In the genomic region with DNA sequence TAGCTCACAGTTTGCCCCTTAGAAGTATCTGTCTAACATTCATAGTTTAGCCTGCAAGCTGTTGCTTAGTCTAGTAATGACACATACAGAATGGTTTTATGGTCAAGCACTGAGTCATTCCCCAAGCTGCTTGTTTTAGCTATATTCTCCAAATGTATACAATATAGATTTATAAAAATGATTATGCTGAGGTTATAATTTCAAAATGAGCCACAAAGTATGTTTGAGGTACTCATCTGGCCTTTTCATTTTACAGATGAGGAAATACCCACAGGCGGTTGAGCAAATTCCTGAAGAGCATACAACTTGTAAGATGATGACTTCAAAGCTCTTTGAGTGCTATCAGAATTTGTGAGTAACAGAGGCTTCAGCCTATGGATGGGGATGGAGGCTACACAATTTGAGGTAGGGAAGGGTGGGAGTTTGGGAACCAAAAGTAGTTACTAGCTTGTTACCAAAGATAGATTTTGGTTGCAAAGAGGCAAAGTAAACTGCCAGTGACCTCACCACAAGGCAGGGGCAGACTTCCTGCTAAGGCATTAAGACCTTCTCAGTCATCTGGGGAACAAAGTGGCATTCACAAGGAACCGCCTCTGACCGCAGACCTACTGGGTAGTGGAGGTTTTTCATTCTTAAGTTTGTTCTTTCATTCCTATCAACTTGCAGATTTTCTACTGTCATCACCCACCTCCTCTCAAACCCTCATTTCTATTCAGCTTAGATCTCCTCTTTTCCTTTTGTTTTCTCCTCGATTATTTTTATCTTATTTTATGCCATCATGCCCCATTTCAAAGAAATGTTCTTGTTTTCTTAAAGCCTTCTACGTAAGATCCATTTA, we compare ENCODE assay signal across 9 cellular contexts.
DNase-seq lines count a peak whose midpoint lies in the region; ATAC-seq, FAIRE-seq and TF ChIP-seq lines count a peak whose summit lies in the region.
"Had no signal": no experiment of that assay in that cellular context is flagged by ENCODE, and none has a peak within 500 bp of the region (broad histone marks: within the 10 kb centered on the region; RNA-seq: fewer than 3 reads in every experiment).

No MANE protein-coding gene starts in this region.

- H3F3A ChIP-seq in GM23338 (replicated peaks; ENCODE audit: low read depth): no peaks in the 10 kb centered on the region

- no peak for TF ChIP-seq POLR2A in GM12878 (IDR thresholded peaks at IDR 0.05; ENCODE audit: low read depth, low read length)

- intact Hi-C loops in GM12878 (cut with micrococcal nuclease; ENCODE audit: unreplicated experiment): no loop called here

- SMC1A ChIA-PET in GM12878 (lab: Charles Lee; ENCODE audit: uncharacterized antibody, unreplicated experiment): interaction anchor here (1.2 kb wide), 1 partner anchor 23 kb away, joined by 3 read pairs; no protein-coding TSS in a partner anchor

- in situ Hi-C loops in GM13977 (cut with MboI; ENCODE audit: low pct_unique_long_range_greater_than_20kb, low sequenced_read_pairs, unreplicated experiment) (no loop called here), GM12878 (cut with MboI) (no loop called here)

- CTCF ChIA-PET in GM12878 (lab: Yijun Ruan, JAX): interaction anchor here (1.1 kb wide), 1 partner anchor 45 kb away, joined by 3 read pairs; no protein-coding TSS in a partner anchor

- no peak overlapping the region for H3K4me3 ChIP-seq in GM23338
- H3K4me3 ChIP-seq in GM12878: no peak overlapping the region

- H3K27me3 Mint-ChIP-seq in GM23338 (ENCODE audit: insufficient read depth, low read depth, poor library complexity): no peaks in the 10 kb centered on the region

- H3K9me3 ChIP-seq in GM12878 (replicated peaks; ENCODE audit: control insufficient read depth, insufficient read depth, low read length): no peaks in the 10 kb centered on the region

- no peaks in the 10 kb centered on the region for H4K20me1 ChIP-seq in GM23338 (replicated peaks; ENCODE audit: insufficient read depth)
- H4K20me1 ChIP-seq in GM12878 (ENCODE audit: control insufficient read depth, insufficient read depth): no peaks in the 10 kb centered on the region

- H3K36me3 ChIP-seq in GM23338 (ENCODE audit: insufficient read depth) (no peaks in the 10 kb centered on the region), GM12878 (ENCODE audit: control insufficient read depth in 2 of 2, insufficient read depth in 2 of 2, low read length in 1 of 2) (no peaks in the 10 kb centered on the region)

- FAIRE-seq in GM12878 (lab: Jason Lieb, UNC): no peak

- WGBS in GM12878 (ENCODE audit: insufficient coverage, insufficient replicate concordance, low lambda C conversion rate, missing lambda C conversion rate): 0% methylated on average over 5 of the region's 5 CpGs

- H3K9me2 ChIP-seq in GM23338 (ENCODE audit: insufficient read depth): no peaks in the 10 kb centered on the region; the same call in 1 of the 2 replicates

- TF ChIP-seq CTCF in GM13977 (IDR thresholded peaks at IDR 0.05; ENCODE audit: extremely low read depth, insufficient read depth, missing control alignments): no peak
- no peak for TF ChIP-seq CTCF in GM23338 (conservative IDR thresholded peaks at IDR 0.05; ENCODE audit: low read depth in 2 of 2)
- no peak for TF ChIP-seq CTCF in GM12878 (IDR thresholded peaks at IDR 0.05 in 2 of 3, conservative IDR thresholded peaks at IDR 0.05 in 1 of 3; ENCODE audit: control insufficient read depth in 2 of 3, extremely low read depth in 1 of 3, insufficient read depth in 1 of 3, low read depth in 3 of 3, low read length in 3 of 3)

- POLR2A ChIA-PET in GM12878 (lab: Charles Lee): no interaction called here

- no peaks in the 10 kb centered on the region for H3K27me3 ChIP-seq in GM23338 (ENCODE audit: insufficient read depth)
- H3K27me3 ChIP-seq in GM12878 (replicated peaks in 1 of 2; ENCODE audit: control insufficient read depth in 2 of 2, insufficient read depth in 2 of 2, low read length in 1 of 2): no peaks in the 10 kb centered on the region; a peak in 1 of 4 replicates

- H3K4me1 ChIP-seq in GM23338 (ENCODE audit: insufficient read depth): no peaks in the 10 kb centered on the region
- H3K4me1 ChIP-seq in GM12878 (ENCODE audit: control insufficient read depth, insufficient read depth, low read length): no peaks in the 10 kb centered on the region
- H3K4me1 ChIP-seq: parathyroid adenoma had no signal

- no peak overlapping the region for H3K4me3 Mint-ChIP-seq in GM23338

- peaks cover 2% of the 10 kb centered on the region; the same call in 1 of the 3 replicates for H3K9me3 Mint-ChIP-seq in GM23338

- H3K36me3 Mint-ChIP-seq in GM23338 (ENCODE audit: low read depth): no peaks in the 10 kb centered on the region

- H3K27ac ChIP-seq in GM23338 (ENCODE audit: low read depth) (no peak overlapping the region), GM12878 (ENCODE audit: control insufficient read depth, insufficient read depth) (no peak overlapping the region)
- H3K27ac ChIP-seq: parathyroid adenoma had no signal

- H2AFZ ChIP-seq in GM23338: peak overlapping the region; percentile 63; the same call in 1 of the 2 replicates
- H2AFZ ChIP-seq in GM12878 (ENCODE audit: control insufficient read depth, low read depth, low read length): no peak overlapping the region
- H2AFZ ChIP-seq: parathyroid adenoma had no signal

- TF ChIP-seq RAD21 in GM12878 (IDR thresholded peaks at IDR 0.05; ENCODE audit: insufficient read depth, low read depth, low read length): no peak

- RAD21 ChIA-PET in GM12878 (lab: Charles Lee; ENCODE audit: unreplicated experiment): no interaction called here

- H3K79me2 ChIP-seq in GM23338 (replicated peaks; ENCODE audit: insufficient read depth): no peaks in the 10 kb centered on the region
- no peaks in the 10 kb centered on the region for H3K79me2 ChIP-seq in GM12878 (ENCODE audit: control insufficient read depth, insufficient read depth, low read length)
- H3K79me2 ChIP-seq: parathyroid adenoma had no signal

- no peak for TF ChIP-seq EP300 in GM12878 (IDR thresholded peaks at IDR 0.05; ENCODE audit: borderline replicate concordance in 1 of 2, control insufficient read depth in 1 of 2, low read depth in 2 of 2, low read length in 2 of 2)

- H3K9ac ChIP-seq in GM12878 (ENCODE audit: control insufficient read depth, insufficient read depth, low read length): no peak overlapping the region
- H3K9ac ChIP-seq: parathyroid adenoma had no signal

- ATAC-seq in GM23338 (no peak), GM12878 (peak; percentile 80)

- H3K4me2 ChIP-seq in GM23338 (no peak overlapping the region), GM12878 (ENCODE audit: control insufficient read depth, insufficient read depth) (peak overlapping the region; percentile 33; the same call in 1 of the 2 replicates)

- DNase-seq in GM13977 (ENCODE audit: low spot score) (peak; percentile 10), GM23338 (ENCODE audit: low spot score) (no peak), LHCN-M2 (ENCODE audit: low read depth) (peak; percentile 92), GM12878 (ENCODE audit: low read depth, low spot score) (peak; percentile 7), DMS 273 treated with DMSO at 0.1 percent for 48 hours (lab: John Stamatoyannopoulos, UW) (no peak), NCI-H82 treated with DMSO at 0.1 percent for 48 hours (lab: John Stamatoyannopoulos, UW; ENCODE audit: unreplicated experiment) (no peak), hypothalamus (lab: John Stamatoyannopoulos, UW) (no peak)
- peak; percentile 26 to 30 for DNase-seq in stimulated activated CD4-positive, alpha-beta T cell treated with anti-CD3 and anti-CD28 coated beads, Interleukin-2, amount 100 ng/mL, for 48 hours

- H3K27ac Mint-ChIP-seq in GM23338: no peak overlapping the region

- BruUV-seq in GM12878 (replicated peaks; lab: Mats Ljungman, UMichigan): no TSS peak

- H3K4me1 Mint-ChIP-seq in GM23338: no peaks in the 10 kb centered on the region

TF ChIP-seq in GM23338, 12 proteins besides CTCF, POLR2A, EP300 and RAD21 (continues in another document):
- TF ChIP-seq EZH2 (IDR thresholded peaks at IDR 0.05; ENCODE audit: low read depth, unreplicated experiment) (no peak), EZH2phosphoT487 (IDR thresholded peaks at IDR 0.05; ENCODE audit: unreplicated experiment) (no peak)

TF ChIP-seq in GM12878, 131 proteins besides CTCF, POLR2A, EP300 and RAD21:
- TF ChIP-seq JUNB (IDR thresholded peaks at IDR 0.05) (peak; percentile 89), FOS (IDR thresholded peaks at IDR 0.05; ENCODE audit: borderline replicate concordance, extremely low read depth, insufficient read length) (no peak), IRF4 (IDR thresholded peaks at IDR 0.05; ENCODE audit: low read depth, low read length) (peak; percentile 40; the same call in 1 of the 2 replicates), BCL11A (IDR thresholded peaks at IDR 0.05; ENCODE audit: low read depth, low read length) (peak; percentile 16; the same call in 1 of the 2 replicates), NFIC (IDR thresholded peaks at IDR 0.05; ENCODE audit: low read depth, low read length) (peak; percentile 79), CREM (IDR thresholded peaks at IDR 0.05; ENCODE audit: low read depth) (0 out of 2 replicates have a peak, but pooled peaks have one; percentile 24), CEBPB (IDR thresholded peaks at IDR 0.05; ENCODE audit: borderline replicate concordance in 1 of 2, low read depth in 2 of 2, low read length in 2 of 2) (no peak), TCF12 (IDR thresholded peaks at IDR 0.05; ENCODE audit: low read depth, low read length) (peak; percentile 18; the same call in 1 of the 2 replicates), BMI1 (IDR thresholded peaks at IDR 0.05; ENCODE audit: borderline replicate concordance) (no peak), ETV6 (conservative IDR thresholded peaks at IDR 0.05 in 1 of 2, IDR thresholded peaks at IDR 0.05 in 1 of 2; ENCODE audit: borderline replicate concordance in 1 of 2, low read depth in 1 of 2) (0 out of 4 replicates have a peak, but pooled peaks of 1 of the 2 experiments have one; percentile 17), RUNX3 (IDR thresholded peaks at IDR 0.05; ENCODE audit: low read length) (peak; percentile 87), GABPA (IDR thresholded peaks at IDR 0.05; ENCODE audit: low read depth) (peak; percentile 44; the same call in 1 of the 2 replicates)
- TF ChIP-seq, protein P1, sequence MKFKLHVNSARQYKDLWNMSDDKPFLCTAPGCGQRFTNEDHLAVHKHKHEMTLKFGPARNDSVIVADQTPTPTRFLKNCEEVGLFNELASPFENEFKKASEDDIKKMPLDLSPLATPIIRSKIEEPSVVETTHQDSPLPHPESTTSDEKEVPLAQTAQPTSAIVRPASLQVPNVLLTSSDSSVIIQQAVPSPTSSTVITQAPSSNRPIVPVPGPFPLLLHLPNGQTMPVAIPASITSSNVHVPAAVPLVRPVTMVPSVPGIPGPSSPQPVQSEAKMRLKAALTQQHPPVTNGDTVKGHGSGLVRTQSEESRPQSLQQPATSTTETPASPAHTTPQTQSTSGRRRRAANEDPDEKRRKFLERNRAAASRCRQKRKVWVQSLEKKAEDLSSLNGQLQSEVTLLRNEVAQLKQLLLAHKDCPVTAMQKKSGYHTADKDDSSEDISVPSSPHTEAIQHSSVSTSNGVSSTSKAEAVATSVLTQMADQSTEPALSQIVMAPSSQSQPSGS (IDR thresholded peaks at IDR 0.05; ENCODE audit: low read length): peak; percentile 37; the same call in 1 of the 2 replicates

Comparison
In these comparisons a context has a peak if more than half of its experiments do, and no peak if none do; other contexts are left out.
1. DNase-seq: peak in GM13977 (single experiment), LHCN-M2 (single experiment), GM12878 (single experiment) and stimulated activated CD4-positive, alpha-beta T cell treated with anti-CD3 and anti-CD28 coated beads, Interleukin-2, amount 100 ng/mL, for 48 hours (2 of 2); none in GM23338 (single experiment), DMS 273 treated with DMSO at 0.1 percent for 48 hours (single experiment), NCI-H82 treated with DMSO at 0.1 percent for 48 hours (single experiment) and hypothalamus (0 of 51).